ENCODE assay signal across 8 cellular contexts in the genomic region with DNA sequence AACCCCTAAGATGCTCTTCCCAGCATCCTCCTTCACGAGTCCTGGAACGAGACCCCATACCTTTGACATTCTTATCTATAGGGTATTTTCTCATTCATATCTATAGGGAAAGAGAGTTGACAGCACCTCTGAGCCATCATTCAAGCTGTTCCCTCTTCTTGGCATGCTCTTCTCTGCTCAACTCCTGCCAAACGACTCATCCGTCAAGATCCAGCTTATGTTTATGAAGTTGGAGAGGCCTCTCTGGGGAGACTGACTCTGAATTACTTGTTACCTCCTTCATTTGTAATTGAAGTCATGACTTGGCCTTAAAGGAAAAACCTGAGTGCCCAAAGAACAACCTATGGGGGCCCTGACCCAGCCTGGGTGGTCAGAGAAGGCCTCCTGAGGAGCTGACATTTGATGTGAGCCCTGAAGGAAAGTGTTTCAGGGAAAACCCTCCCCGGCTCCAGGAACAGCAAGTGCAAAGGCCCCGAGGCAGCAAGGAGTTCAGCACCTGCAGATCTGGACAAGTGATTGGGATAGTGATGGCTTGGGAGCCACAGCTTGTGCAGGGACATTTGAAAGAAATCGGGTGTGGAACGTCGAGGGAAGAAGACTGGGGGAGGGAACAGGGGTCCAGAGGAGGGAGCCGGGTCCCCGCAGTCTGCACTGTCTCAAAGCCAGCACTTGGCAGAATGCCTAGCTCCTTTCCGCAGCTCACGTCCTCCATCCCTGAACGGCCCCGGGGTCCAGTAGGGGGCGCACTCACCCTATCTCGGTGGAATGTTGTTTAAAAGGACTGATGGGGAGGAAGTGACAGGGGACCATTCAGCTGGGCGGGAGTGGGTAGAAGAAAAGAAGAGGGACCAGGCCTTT. TPM values are rescaled to one million over a fixed set of nuclear protein-coding genes. Genes with fewer than 3 reads are reported as not detected.
DNase-seq lines count a peak whose midpoint lies in the region; ATAC-seq and TF ChIP-seq lines count a peak whose summit lies in the region.

No MANE protein-coding gene starts in this region.

- no peak overlapping the region for H3K4me3 Mint-ChIP-seq in activated CD8-positive, alpha-beta T cell treated with anti-CD3 and anti-CD28 coated beads, Interleukin-2, amount 10 ng/mL, durations not matched to agents 7 days and 5 days
- H3K4me3 Mint-ChIP-seq in naive thymus-derived CD8-positive, alpha-beta T cell: no peak overlapping the region
- no peak overlapping the region for H3K4me3 Mint-ChIP-seq in stimulated activated naive CD8-positive, alpha-beta T cell treated with anti-CD3 and anti-CD28 coated beads, Interleukin-15, amount 100 ng/mL, for 72 hours

- POLR2A ChIA-PET in activated CD8-positive, alpha-beta T cell treated with anti-CD3 and anti-CD28 coated beads, Interleukin-2, amount 10 ng/mL, durations not matched to agents 7 days and 5 days (lab: Charles Lee): no interaction called here
- POLR2A ChIA-PET in naive thymus-derived CD8-positive, alpha-beta T cell (lab: Charles Lee): interaction anchor here (0.6 kb wide), 1 partner anchor 9 kb away, joined by 5 read pairs; no protein-coding TSS in a partner anchor

- no peak overlapping the region for H3K27ac Mint-ChIP-seq in activated CD8-positive, alpha-beta T cell treated with anti-CD3 and anti-CD28 coated beads, Interleukin-2, amount 10 ng/mL, durations not matched to agents 7 days and 5 days
- H3K27ac Mint-ChIP-seq in naive thymus-derived CD8-positive, alpha-beta T cell: peak overlapping the region in 1 of 10 donors; percentile 24
- peak overlapping the region; percentile 23 to 71 for H3K27ac Mint-ChIP-seq in stimulated activated naive CD8-positive, alpha-beta T cell treated with anti-CD3 and anti-CD28 coated beads, Interleukin-15, amount 100 ng/mL, for 72 hours

- peak; percentile 54 for TF ChIP-seq CTCF in GM20000 (IDR thresholded peaks at IDR 0.05; ENCODE audit: extremely low read depth, missing control alignments)

- peaks cover 11% of the 10 kb centered on the region for H3K27me3 Mint-ChIP-seq in activated CD8-positive, alpha-beta T cell treated with anti-CD3 and anti-CD28 coated beads, Interleukin-2, amount 10 ng/mL, durations not matched to agents 7 days and 5 days (ENCODE audit: low read depth)
- peaks cover 9 to 46% (median 36%) of the 10 kb centered on the region in 5 donors for H3K27me3 Mint-ChIP-seq in naive thymus-derived CD8-positive, alpha-beta T cell
- H3K27me3 Mint-ChIP-seq in stimulated activated naive CD8-positive, alpha-beta T cell treated with anti-CD3 and anti-CD28 coated beads, Interleukin-15, amount 100 ng/mL, for 72 hours: peaks cover 30% of the 10 kb centered on the region

- H3K9me3 Mint-ChIP-seq in activated CD8-positive, alpha-beta T cell treated with anti-CD3 and anti-CD28 coated beads, Interleukin-2, amount 10 ng/mL, durations not matched to agents 7 days and 5 days (ENCODE audit: insufficient read depth): no peaks in the 10 kb centered on the region
- H3K9me3 Mint-ChIP-seq in naive thymus-derived CD8-positive, alpha-beta T cell: peaks cover 0 to 17% (median 2%) of the 10 kb centered on the region in 9 donors
- peaks cover 0 to 17% of the 10 kb centered on the region in 2 donors for H3K9me3 Mint-ChIP-seq in stimulated activated naive CD8-positive, alpha-beta T cell treated with anti-CD3 and anti-CD28 coated beads, Interleukin-15, amount 100 ng/mL, for 72 hours

- TF ChIP-seq POLR2A in erythroblast (IDR thresholded peaks at IDR 0.05; ENCODE audit: low read length): no peak

- CTCF ChIA-PET in activated CD8-positive, alpha-beta T cell treated with anti-CD3 and anti-CD28 coated beads, Interleukin-2, amount 10 ng/mL, durations not matched to agents 7 days and 5 days (lab: Charles Lee): interaction anchor here (0.5 to 2.4 kb wide), 15 partner anchors 10 to 544 kb away, joined by 3 to 20 read pairs (median 4); no protein-coding TSS in a partner anchor

- peak; percentile 87 for DNase-seq in AG08396 (ENCODE audit: low spot score)
- DNase-seq in GM20000 (ENCODE audit: low spot score): peak; percentile 83
- peak; percentile 4 for DNase-seq in NCI-H748 treated with DMSO at 0.1 percent for 48 hours (lab: John Stamatoyannopoulos, UW)
- peak; percentile 73 for DNase-seq in activated CD8-positive, alpha-beta T cell treated with anti-CD3 and anti-CD28 coated beads, Interleukin-2, amount 10 ng/mL, durations not matched to agents 7 days and 5 days
- peak; percentile 76 to 84 for DNase-seq in erythroblast (lab: John Stamatoyannopoulos, UW)
- DNase-seq in naive thymus-derived CD8-positive, alpha-beta T cell: peak in 7 of 10 donors; percentile 8 to 60 (median 27)
- peak; percentile 49 to 62 for DNase-seq in stimulated activated naive CD8-positive, alpha-beta T cell treated with anti-CD3 and anti-CD28 coated beads, Interleukin-15, amount 100 ng/mL, for 72 hours

- H3K36me3 Mint-ChIP-seq in activated CD8-positive, alpha-beta T cell treated with anti-CD3 and anti-CD28 coated beads, Interleukin-2, amount 10 ng/mL, durations not matched to agents 7 days and 5 days (ENCODE audit: low read depth): no peaks in the 10 kb centered on the region
- H3K36me3 Mint-ChIP-seq in naive thymus-derived CD8-positive, alpha-beta T cell: no peaks in the 10 kb centered on the region

- ATAC-seq in activated CD8-positive, alpha-beta T cell treated with anti-CD3 and anti-CD28 coated beads, Interleukin-2, amount 10 ng/mL, durations not matched to agents 7 days and 5 days: peak; percentile 88
- ATAC-seq in naive thymus-derived CD8-positive, alpha-beta T cell: peak in 1 of 2 donors; percentile 53
- ATAC-seq in stimulated activated naive CD8-positive, alpha-beta T cell treated with anti-CD3 and anti-CD28 coated beads, Interleukin-15, amount 100 ng/mL, for 72 hours: peak; percentile 78
- ATAC-seq in GM19463 (IDR thresholded peaks at IDR 0.05; ENCODE audit: unreplicated experiment): no peak

- peaks cover 3% of the 10 kb centered on the region for H3K4me1 Mint-ChIP-seq in activated CD8-positive, alpha-beta T cell treated with anti-CD3 and anti-CD28 coated beads, Interleukin-2, amount 10 ng/mL, durations not matched to agents 7 days and 5 days (ENCODE audit: low read depth)
- H3K4me1 Mint-ChIP-seq in naive thymus-derived CD8-positive, alpha-beta T cell: peaks cover 0 to 12% (median 4%) of the 10 kb centered on the region in 4 donors
- H3K4me1 Mint-ChIP-seq in stimulated activated naive CD8-positive, alpha-beta T cell treated with anti-CD3 and anti-CD28 coated beads, Interleukin-15, amount 100 ng/mL, for 72 hours: peaks cover 20% of the 10 kb centered on the region

RNA-seq across cellular contexts. Expression of gene CDA, which starts 14.0 kb away (rescaled TPM):
- not detected for total RNA-seq in activated CD8-positive, alpha-beta T cell treated with anti-CD3 and anti-CD28 coated beads, Interleukin-2, amount 10 ng/mL, durations not matched to agents 7 days and 5 days
- total RNA-seq in naive thymus-derived CD8-positive, alpha-beta T cell: not detected
- not detected for polyA plus RNA-seq in naive thymus-derived CD8-positive, alpha-beta T cell

RNA-seq across cellular contexts. Expression of gene FAM43B, which starts 22.5 kb away (rescaled TPM):
- not detected for total RNA-seq in activated CD8-positive, alpha-beta T cell treated with anti-CD3 and anti-CD28 coated beads, Interleukin-2, amount 10 ng/mL, durations not matched to agents 7 days and 5 days
- not detected for total RNA-seq in naive thymus-derived CD8-positive, alpha-beta T cell
- polyA plus RNA-seq in naive thymus-derived CD8-positive, alpha-beta T cell: not detected

RNA-seq across cellular contexts. Expression of gene PINK1, which starts 58.3 kb away (rescaled TPM):
- 1 to 10 TPM; 3.3 to 3.6 TPM for total RNA-seq in activated CD8-positive, alpha-beta T cell treated with anti-CD3 and anti-CD28 coated beads, Interleukin-2, amount 10 ng/mL, durations not matched to agents 7 days and 5 days
- 10 to 100 TPM; 29.8 to 31.9 TPM for total RNA-seq in naive thymus-derived CD8-positive, alpha-beta T cell
- 10 to 100 TPM; 18.4 to 26.3 (median 19.5) TPM for polyA plus RNA-seq in naive thymus-derived CD8-positive, alpha-beta T cell

Comparison
In these comparisons a context has a peak if more than half of its experiments do, and no peak if none do; other contexts are left out.
1. DNase-seq: peak in every context shown above with its lines; median percentile 87 in AG08396; 83 in GM20000; 80 in erythroblast; 73 in activated CD8-positive, alpha-beta T cell treated with anti-CD3 and anti-CD28 coated beads, Interleukin-2, amount 10 ng/mL, durations not matched to agents 7 days and 5 days; 56 in stimulated activated naive CD8-positive, alpha-beta T cell treated with anti-CD3 and anti-CD28 coated beads, Interleukin-15, amount 100 ng/mL, for 72 hours; 27 in naive thymus-derived CD8-positive, alpha-beta T cell; 4 in NCI-H748 treated with DMSO at 0.1 percent for 48 hours.
2. RNA of gene PINK1, which starts 58.3 kb away (total RNA-seq): 29.8 to 31.9 TPM in naive thymus-derived CD8-positive, alpha-beta T cell; 3.3 to 3.6 TPM in activated CD8-positive, alpha-beta T cell treated with anti-CD3 and anti-CD28 coated beads, Interleukin-2, amount 10 ng/mL, durations not matched to agents 7 days and 5 days; every median in the first group is over 4 times any median in the second.